In genomic region chr2:70371753-70372152, GRCh38 we compare ENCODE assay signal across 14 cellular contexts.
DNase-seq lines count a peak whose midpoint lies in the region; ATAC-seq and TF ChIP-seq lines count a peak whose summit lies in the region.
"Had no signal": no experiment of that assay in that cellular context is flagged by ENCODE, and none has a peak within 500 bp of the region (broad histone marks: within the 10 kb centered on the region; RNA-seq: fewer than 3 reads in every experiment).

No MANE protein-coding gene starts in this region.

- H3K27me3 ChIP-seq in SK-N-SH (ENCODE audit: insufficient read depth) (no peaks in the 10 kb centered on the region; the same call in 1 of the 2 replicates), RWPE2 (ENCODE audit: insufficient read depth, poor library complexity, severe bottlenecking) (no peaks in the 10 kb centered on the region), ovary (no peaks in the 10 kb centered on the region), testis (no peaks in the 10 kb centered on the region)

- H3F3A ChIP-seq in SK-N-SH (replicated peaks; ENCODE audit: insufficient read depth), result no peaks in the 10 kb centered on the region

- 41% methylated on average over 3 of the region's 3 CpGs for WGBS in SK-N-SH (ENCODE audit: low lambda C conversion rate)
- 66 to 81% (median 81%) methylated on average over 3 of the region's 3 CpGs for WGBS in ovary, 3 donors
- 62 to 64% methylated on average over 3 of the region's 3 CpGs for WGBS in testis, 2 donors

- no peak for TF ChIP-seq POLR2A in ovary (IDR thresholded peaks at IDR 0.05)
- no peak for TF ChIP-seq POLR2A in testis (IDR thresholded peaks at IDR 0.05)

- no peaks in the 10 kb centered on the region for H3K9me2 ChIP-seq in SK-N-SH

- H3K4me3 Mint-ChIP-seq in osteocyte (ENCODE audit: unreplicated experiment), result no peak overlapping the region
- H3K4me3 Mint-ChIP-seq: GM23338 had no signal

- H3K36me3 ChIP-seq in SK-N-SH (replicated peaks in 1 of 2; ENCODE audit: control insufficient read depth in 1 of 2, insufficient read depth in 2 of 2, low read length in 1 of 2) (no peaks in the 10 kb centered on the region), RWPE2 (ENCODE audit: low read depth) (no peaks in the 10 kb centered on the region), ovary (no peaks in the 10 kb centered on the region), testis (ENCODE audit: low read depth, missing control alignments) (no peaks in the 10 kb centered on the region)

- H3K27me3 Mint-ChIP-seq in osteocyte (ENCODE audit: unreplicated experiment), result peaks cover under 1% of the 10 kb centered on the region

- TF ChIP-seq CTCF in SK-N-SH (IDR thresholded peaks at IDR 0.05) (no peak), RWPE2 (IDR thresholded peaks at IDR 0.05; ENCODE audit: poor library complexity, severe bottlenecking) (no peak), osteocyte (IDR thresholded peaks at IDR 0.05) (no peak), ovary (IDR thresholded peaks at IDR 0.05) (no peak), testis (IDR thresholded peaks at IDR 0.05) (no peak)

- H3K4me3 ChIP-seq in SK-N-SH (ENCODE audit: low read depth in 2 of 2, low read length in 1 of 2) (no peak overlapping the region), RWPE2 (ENCODE audit: severe bottlenecking) (no peak overlapping the region), ovary (no peak overlapping the region), testis (no peak overlapping the region)
- H3K4me3 ChIP-seq: GM23338 had no signal

- H3K4me1 ChIP-seq in SK-N-SH (ENCODE audit: control insufficient read depth in 1 of 2, insufficient read depth in 2 of 2, low read depth in 1 of 2, low read length in 1 of 2), result no peaks in the 10 kb centered on the region; a peak in 1 of 4 replicates
- peaks cover 20% of the 10 kb centered on the region for H3K4me1 ChIP-seq in RWPE2 (ENCODE audit: insufficient read depth, poor library complexity, severe bottlenecking)
- H3K4me1 ChIP-seq in ovary (ENCODE audit: insufficient read depth), result no peaks in the 10 kb centered on the region
- H3K4me1 ChIP-seq in testis, result no peaks in the 10 kb centered on the region

- peak overlapping the region; percentile 78 for H2AFZ ChIP-seq in SK-N-SH (ENCODE audit: low read depth)
- H2AFZ ChIP-seq: GM23338 had no signal

- H4K20me1 ChIP-seq in SK-N-SH (ENCODE audit: insufficient read depth), result no peaks in the 10 kb centered on the region

- POLR2A ChIA-PET in SK-N-SH (lab: Yijun Ruan, JAX), result no interaction called here

- peaks cover 3% of the 10 kb centered on the region for H3K9me3 Mint-ChIP-seq in osteocyte (ENCODE audit: unreplicated experiment)
- H3K9me3 Mint-ChIP-seq: GM23338 had no signal

- no peaks in the 10 kb centered on the region for H3K36me3 Mint-ChIP-seq in osteocyte (ENCODE audit: unreplicated experiment)
- H3K36me3 Mint-ChIP-seq: activated naive CD4-positive, alpha-beta T cell treated with anti-CD3 and anti-CD28 coated beads, Interleukin-2, amount 50 U/mL, for 72 hours had no signal

- CTCF ChIA-PET in SK-N-SH (lab: Yijun Ruan, JAX), result no interaction called here

- H3K27ac ChIP-seq in SK-N-SH (ENCODE audit: low read depth in 2 of 2, low read length in 1 of 2) (peak overlapping the region in 1 of 2 experiments; percentile 26; a peak in 1 of 4 replicates), RWPE2 (ENCODE audit: poor library complexity, severe bottlenecking) (peak overlapping the region; percentile 96), ovary (no peak overlapping the region), testis (no peak overlapping the region)
- H3K27ac ChIP-seq: HL-60 had no signal

- no peaks in the 10 kb centered on the region for H3K4me1 Mint-ChIP-seq in osteocyte (ENCODE audit: unreplicated experiment)

- intact Hi-C loops in ovary (cut with DNase I) (no loop called here), testis (cut with DNase I; ENCODE audit: low total_unique reads) (no loop called here)

- H3K79me2 ChIP-seq in SK-N-SH (ENCODE audit: insufficient read depth), result no peaks in the 10 kb centered on the region

- no peak overlapping the region for H3K4me2 ChIP-seq in SK-N-SH
- H3K4me2 ChIP-seq: GM23338 had no signal

- H3K9ac ChIP-seq in SK-N-SH, result no peak overlapping the region

- no peak for TF ChIP-seq RAD21 in SK-N-SH (IDR thresholded peaks at IDR 0.05; ENCODE audit: low read length)

- H3K9me3 ChIP-seq in SK-N-SH (no peaks in the 10 kb centered on the region), RWPE2 (ENCODE audit: severe bottlenecking) (peaks cover 5% of the 10 kb centered on the region), ovary (no peaks in the 10 kb centered on the region), testis (no peaks in the 10 kb centered on the region)

- TF ChIP-seq EP300 in SK-N-SH (IDR thresholded peaks at IDR 0.05; ENCODE audit: borderline replicate concordance in 1 of 2, low read depth in 1 of 2, low read length in 1 of 2) (no peak), ovary (IDR thresholded peaks at IDR 0.05) (no peak)

- no peak overlapping the region for H3K27ac Mint-ChIP-seq in osteocyte (ENCODE audit: unreplicated experiment)
- H3K27ac Mint-ChIP-seq: activated naive CD4-positive, alpha-beta T cell treated with anti-CD3 and anti-CD28 coated beads, Interleukin-2, amount 50 U/mL, for 72 hours; GM23338 had no signal

- DNase-seq in SK-N-SH (no peak), RWPE2 (ENCODE audit: low spot score) (no peak), stromal cell of bone marrow (ENCODE audit: low read depth) (peak; percentile 19), osteocyte (ENCODE audit: extremely low spot score, unreplicated experiment) (no peak), ovary (no peak), testis (no peak)
- DNase-seq: head of caudate nucleus, NCI-H510A, trophoblast cell had no signal

- ATAC-seq in SK-N-SH treated with all-trans-retinoic acid at 6 μM for 48 hours (no peak), RWPE2 (ENCODE audit: low read depth) (peak; percentile 87), esophagus mucosa (peak; percentile 69)
- ATAC-seq: activated naive CD4-positive, alpha-beta T cell treated with anti-CD3 and anti-CD28 coated beads, Interleukin-2, amount 50 U/mL, for 72 hours; GM23338 had no signal

TF ChIP-seq in SK-N-SH, 30 proteins besides CTCF, POLR2A, EP300 and RAD21:
- peak; percentile 46; the same call in 1 of the 2 replicates for TF ChIP-seq GABPA (IDR thresholded peaks at IDR 0.05; ENCODE audit: low read depth)
- TF ChIP-seq RCOR1 (IDR thresholded peaks at IDR 0.05; ENCODE audit: low read length), result no peak

TF ChIP-seq in SK-N-SH treated with all-trans-retinoic acid at 6 μM for 48 hours, 23 proteins besides CTCF, POLR2A, EP300 and RAD21 (continues in another document):
- TF ChIP-seq GLIS3 (CRISPR knock-in tag; IDR thresholded peaks at IDR 0.05) (no peak), ZFP30 (CRISPR knock-in tag; IDR thresholded peaks at IDR 0.05) (no peak), TCF4 (CRISPR knock-in tag; IDR thresholded peaks at IDR 0.05; ENCODE audit: borderline replicate concordance) (no peak), SNAI2 (CRISPR knock-in tag; IDR thresholded peaks at IDR 0.05) (no peak), ZNF8 (CRISPR knock-in tag; IDR thresholded peaks at IDR 0.05) (no peak), ZNF70 (CRISPR knock-in tag; IDR thresholded peaks at IDR 0.05) (no peak), ESRRG (CRISPR knock-in tag; IDR thresholded peaks at IDR 0.05) (no peak), ARNTL (CRISPR knock-in tag; IDR thresholded peaks at IDR 0.05; ENCODE audit: borderline replicate concordance, low read depth) (no peak)
- TF ChIP-seq, protein P1, sequence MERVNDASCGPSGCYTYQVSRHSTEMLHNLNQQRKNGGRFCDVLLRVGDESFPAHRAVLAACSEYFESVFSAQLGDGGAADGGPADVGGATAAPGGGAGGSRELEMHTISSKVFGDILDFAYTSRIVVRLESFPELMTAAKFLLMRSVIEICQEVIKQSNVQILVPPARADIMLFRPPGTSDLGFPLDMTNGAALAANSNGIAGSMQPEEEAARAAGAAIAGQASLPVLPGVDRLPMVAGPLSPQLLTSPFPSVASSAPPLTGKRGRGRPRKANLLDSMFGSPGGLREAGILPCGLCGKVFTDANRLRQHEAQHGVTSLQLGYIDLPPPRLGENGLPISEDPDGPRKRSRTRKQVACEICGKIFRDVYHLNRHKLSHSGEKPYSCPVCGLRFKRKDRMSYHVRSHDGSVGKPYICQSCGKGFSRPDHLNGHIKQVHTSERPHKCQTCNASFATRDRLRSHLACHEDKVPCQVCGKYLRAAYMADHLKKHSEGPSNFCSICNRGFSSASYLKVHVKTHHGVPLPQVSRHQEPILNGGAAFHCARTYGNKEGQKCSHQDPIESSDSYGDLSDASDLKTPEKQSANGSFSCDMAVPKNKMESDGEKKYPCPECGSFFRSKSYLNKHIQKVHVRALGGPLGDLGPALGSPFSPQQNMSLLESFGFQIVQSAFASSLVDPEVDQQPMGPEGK (CRISPR knock-in tag; IDR thresholded peaks at IDR 0.05; ENCODE audit: borderline replicate concordance), result no peak
- TF ChIP-seq, protein P2, sequence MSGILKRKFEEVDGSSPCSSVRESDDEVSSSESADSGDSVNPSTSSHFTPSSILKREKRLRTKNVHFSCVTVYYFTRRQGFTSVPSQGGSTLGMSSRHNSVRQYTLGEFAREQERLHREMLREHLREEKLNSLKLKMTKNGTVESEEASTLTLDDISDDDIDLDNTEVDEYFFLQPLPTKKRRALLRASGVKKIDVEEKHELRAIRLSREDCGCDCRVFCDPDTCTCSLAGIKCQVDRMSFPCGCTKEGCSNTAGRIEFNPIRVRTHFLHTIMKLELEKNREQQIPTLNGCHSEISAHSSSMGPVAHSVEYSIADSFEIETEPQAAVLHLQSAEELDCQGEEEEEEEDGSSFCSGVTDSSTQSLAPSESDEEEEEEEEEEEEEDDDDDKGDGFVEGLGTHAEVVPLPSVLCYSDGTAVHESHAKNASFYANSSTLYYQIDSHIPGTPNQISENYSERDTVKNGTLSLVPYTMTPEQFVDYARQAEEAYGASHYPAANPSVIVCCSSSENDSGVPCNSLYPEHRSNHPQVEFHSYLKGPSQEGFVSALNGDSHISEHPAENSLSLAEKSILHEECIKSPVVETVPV (CRISPR knock-in tag; IDR thresholded peaks at IDR 0.05), result no peak
